16 cellular contexts compared by ENCODE assay signal in genomic region chr6:118772886-118773285, GRCh38.
DNase-seq lines count a peak whose midpoint lies in the region; ATAC-seq and TF ChIP-seq lines count a peak whose summit lies in the region.
"Had no signal": no experiment of that assay in that cellular context is flagged by ENCODE, and none has a peak within 500 bp of the region (broad histone marks: within the 10 kb centered on the region; RNA-seq: fewer than 3 reads in every experiment).

No MANE protein-coding gene starts in this region.

- peak overlapping the region; percentile 5 for H3K27ac Mint-ChIP-seq in mesothelial cell of epicardium
- H3K27ac Mint-ChIP-seq in type B pancreatic cell, result peak overlapping the region; percentile 11
- H3K27ac Mint-ChIP-seq: CD4-positive, alpha-beta memory T cell; HFFc6 had no signal

- H3K18ac ChIP-seq in neuronal stem cell (ENCODE audit: low read length), result no peak overlapping the region

- no peak overlapping the region for H2BK120ac ChIP-seq in neuronal stem cell (ENCODE audit: low read depth, low read length)

- no peak overlapping the region for H4K8ac ChIP-seq in neuronal stem cell (ENCODE audit: low read depth, low read length)

- H3K4me1 ChIP-seq in neuronal stem cell (ENCODE audit: control insufficient read depth in 2 of 2, insufficient read depth in 1 of 2, low read depth in 1 of 2, low read length in 2 of 2), result peaks cover 1 to 2% of the 10 kb centered on the region in 2 donors

- H2BK15ac ChIP-seq in neuronal stem cell (ENCODE audit: low read length), result no peak overlapping the region

- in situ Hi-C loops in SK-MEL-5 (cut with HindIII; ENCODE audit: low pct_unique_long_range_greater_than_20kb, low sequenced_read_pairs), result no loop called here

- H3K4me1 Mint-ChIP-seq in mesothelial cell of epicardium (peaks cover 61% of the 10 kb centered on the region), type B pancreatic cell (ENCODE audit: unreplicated experiment) (peaks cover 40% of the 10 kb centered on the region)

- no peaks in the 10 kb centered on the region for H3K9me3 ChIP-seq in neuronal stem cell (replicated peaks in 1 of 2; ENCODE audit: control insufficient read depth in 2 of 2, insufficient read depth in 1 of 2, low read depth in 1 of 2, low read length in 2 of 2)
- H3K9me3 ChIP-seq: HAP-1 had no signal

- H2BK12ac ChIP-seq in neuronal stem cell (ENCODE audit: low read length), result no peak overlapping the region

- no peak for TF ChIP-seq CTCF in mesothelial cell of epicardium (IDR thresholded peaks at IDR 0.05; ENCODE audit: unreplicated experiment)
- TF ChIP-seq CTCF in type B pancreatic cell (conservative IDR thresholded peaks at IDR 0.05), result no peak

- H3K4me3 Mint-ChIP-seq in mesothelial cell of epicardium (no peak overlapping the region), type B pancreatic cell (no peak overlapping the region)
- H3K4me3 Mint-ChIP-seq: CD4-positive, alpha-beta memory T cell; HFFc6 had no signal

- no peak overlapping the region for H3K23ac ChIP-seq in neuronal stem cell (ENCODE audit: low read depth, low read length, poor library complexity)

- ATAC-seq in HG02588 (IDR thresholded peaks at IDR 0.05; ENCODE audit: unreplicated experiment), result no peak

- H3K36me3 ChIP-seq in neuronal stem cell (replicated peaks in 1 of 2; ENCODE audit: control insufficient read depth in 2 of 2, insufficient read depth in 2 of 2, low read length in 2 of 2), result no peaks in the 10 kb centered on the region
- H3K36me3 ChIP-seq: HAP-1 had no signal

- no peak overlapping the region for H3K27ac ChIP-seq in neuronal stem cell (replicated peaks; ENCODE audit: low read length)

- no peaks in the 10 kb centered on the region for H3K79me1 ChIP-seq in neuronal stem cell (ENCODE audit: low read depth, low read length)

- no CpG with 5 or more reads among the region's 3 CpGs for WGBS in neuronal stem cell (ENCODE audit: extremely low coverage in 2 of 2, insufficient read length in 2 of 2, insufficient replicate concordance in 1 of 2), 2 donors

- DNase-seq in SK-MEL-5 (ENCODE audit: low read depth, low spot score) (peak; percentile 43), foreskin melanocyte (peak; percentile 63), mesothelial cell of epicardium (ENCODE audit: low spot score in 2 of 2, unreplicated experiment in 2 of 2) (no peak), type B pancreatic cell (ENCODE audit: extremely low spot score, unreplicated experiment) (no peak), neuronal stem cell (ENCODE audit: low spot score) (no peak)
- DNase-seq: C1 segment of cervical spinal cord; Calu3; CD4-positive, alpha-beta memory T cell; COR-L47; DMS53; DMS79 treated with DMSO at 0.1 percent for 48 hours; GF-D8; GOT3; HFFc6 had no signal

- no peak overlapping the region for H2AFZ ChIP-seq in neuronal stem cell (ENCODE audit: low read length)

- H3K4me3 ChIP-seq in neuronal stem cell (ENCODE audit: low read length in 2 of 2), result no peak overlapping the region
- H3K4me3 ChIP-seq: HAP-1 had no signal

- H3K36me3 Mint-ChIP-seq in mesothelial cell of epicardium (no peaks in the 10 kb centered on the region), type B pancreatic cell (no peaks in the 10 kb centered on the region)
- H3K36me3 Mint-ChIP-seq: CD4-positive, alpha-beta memory T cell had no signal

- no peak overlapping the region for H2AK5ac ChIP-seq in neuronal stem cell (ENCODE audit: low read depth, low read length)

- no peak overlapping the region for H2BK5ac ChIP-seq in neuronal stem cell (ENCODE audit: low read length)

- no peak overlapping the region for H3K9ac ChIP-seq in neuronal stem cell (ENCODE audit: low read depth, low read length, poor library complexity)

- no peak overlapping the region for H3K4me2 ChIP-seq in neuronal stem cell (ENCODE audit: insufficient read depth, low read length, poor library complexity, severe bottlenecking)

- peaks cover 2% of the 10 kb centered on the region for H3K27me3 Mint-ChIP-seq in mesothelial cell of epicardium (ENCODE audit: low read depth)
- H3K27me3 Mint-ChIP-seq in type B pancreatic cell, result no peaks in the 10 kb centered on the region
- H3K27me3 Mint-ChIP-seq: CD4-positive, alpha-beta memory T cell had no signal

- H3K27me3 ChIP-seq in neuronal stem cell (ENCODE audit: control insufficient read depth in 3 of 3, insufficient read depth in 3 of 3, low read depth in 1 of 3, low read length in 3 of 3), result no peaks in the 10 kb centered on the region

- H3K14ac ChIP-seq in neuronal stem cell (ENCODE audit: low read length), result no peak overlapping the region

- H3K4ac ChIP-seq in neuronal stem cell (ENCODE audit: low read length), result no peak overlapping the region

- H3K9me3 Mint-ChIP-seq in mesothelial cell of epicardium (no peaks in the 10 kb centered on the region), type B pancreatic cell (no peaks in the 10 kb centered on the region)
- H3K9me3 Mint-ChIP-seq: CD4-positive, alpha-beta memory T cell; HFFc6 had no signal

- no peak overlapping the region for H4K91ac ChIP-seq in neuronal stem cell (ENCODE audit: low read depth, low read length, poor library complexity)

Comparison
In these comparisons a context has a peak if more than half of its experiments do, and no peak if none do; other contexts are left out.
1. DNase-seq: peak in SK-MEL-5 (single experiment) and foreskin melanocyte (single experiment); none in mesothelial cell of epicardium (0 of 2), type B pancreatic cell (single experiment) and neuronal stem cell (single experiment).